Comparison of ENCODE assay signal across 1 cellular context in the genomic region with DNA sequence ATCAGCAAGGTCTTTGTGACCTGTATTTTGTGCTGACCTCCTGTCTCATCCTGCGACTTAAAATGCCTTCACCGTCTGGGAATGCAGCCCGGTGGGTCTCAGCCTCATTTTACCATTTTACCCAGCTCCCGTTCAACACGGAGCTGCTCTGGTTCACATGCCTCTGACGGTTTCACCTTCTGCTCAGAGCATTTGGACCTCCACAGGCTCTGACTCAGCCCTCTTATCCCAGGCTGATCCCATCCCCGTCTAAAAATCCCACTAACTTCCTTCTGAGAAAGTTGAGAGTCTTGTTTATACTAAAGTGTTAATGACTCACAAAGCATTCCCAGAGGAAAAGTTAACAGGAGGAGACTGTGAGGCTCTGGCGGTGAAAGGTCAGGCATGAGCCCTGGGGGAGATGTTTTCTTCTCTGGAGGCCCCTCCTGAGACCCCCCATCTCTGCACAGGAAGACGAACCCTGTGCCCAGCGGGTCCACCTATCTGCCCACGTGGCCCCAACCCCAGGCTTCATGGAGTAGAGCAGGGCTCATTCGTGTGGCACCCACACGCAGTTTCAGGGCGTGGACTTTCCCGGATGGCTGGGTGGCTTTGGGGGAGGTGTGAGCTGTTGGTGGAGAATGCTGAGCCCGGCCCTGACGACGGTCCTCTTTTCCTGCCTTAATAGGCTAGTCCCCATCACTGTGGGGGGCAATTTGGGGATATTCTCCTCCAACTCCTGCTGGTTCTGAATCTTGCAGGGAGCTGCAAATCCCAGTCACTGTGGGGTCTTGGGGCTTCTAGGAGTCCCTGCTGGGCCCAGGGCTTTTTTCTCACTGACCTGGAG.
TF ChIP-seq lines count a peak whose summit lies in the region.

No MANE protein-coding gene starts in this region.

TF ChIP-seq in IMR-90, 13 proteins besides CTCF, POLR2A, EP300 and RAD21:
- TF ChIP-seq CEBPB (IDR thresholded peaks at IDR 0.05; ENCODE audit: low read depth, low read length) = no peak
- TF ChIP-seq NFE2L2 (IDR thresholded peaks at IDR 0.05; ENCODE audit: low read depth, low read length) = no peak
- TF ChIP-seq FOS (IDR thresholded peaks at IDR 0.05; ENCODE audit: low read depth, low read length) = peak; percentile 98
- TF ChIP-seq MXI1 (IDR thresholded peaks at IDR 0.05; ENCODE audit: borderline replicate concordance, low read depth, low read length) = no peak
- no peak for TF ChIP-seq RFX5 (IDR thresholded peaks at IDR 0.05; ENCODE audit: low read depth, low read length)
- no peak for TF ChIP-seq CHD1 (IDR thresholded peaks at IDR 0.05; ENCODE audit: low read depth, low read length)
- TF ChIP-seq, protein P1, sequence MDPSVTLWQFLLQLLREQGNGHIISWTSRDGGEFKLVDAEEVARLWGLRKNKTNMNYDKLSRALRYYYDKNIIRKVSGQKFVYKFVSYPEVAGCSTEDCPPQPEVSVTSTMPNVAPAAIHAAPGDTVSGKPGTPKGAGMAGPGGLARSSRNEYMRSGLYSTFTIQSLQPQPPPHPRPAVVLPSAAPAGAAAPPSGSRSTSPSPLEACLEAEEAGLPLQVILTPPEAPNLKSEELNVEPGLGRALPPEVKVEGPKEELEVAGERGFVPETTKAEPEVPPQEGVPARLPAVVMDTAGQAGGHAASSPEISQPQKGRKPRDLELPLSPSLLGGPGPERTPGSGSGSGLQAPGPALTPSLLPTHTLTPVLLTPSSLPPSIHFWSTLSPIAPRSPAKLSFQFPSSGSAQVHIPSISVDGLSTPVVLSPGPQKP (IDR thresholded peaks at IDR 0.05; ENCODE audit: borderline replicate concordance, low read depth, low read length) = no peak
- TF ChIP-seq MAZ (IDR thresholded peaks at IDR 0.05; ENCODE audit: borderline replicate concordance, low read depth, low read length) = no peak
- TF ChIP-seq RCOR1 (IDR thresholded peaks at IDR 0.05; ENCODE audit: insufficient replicate concordance, low read length) = no peak
- TF ChIP-seq, protein P2, sequence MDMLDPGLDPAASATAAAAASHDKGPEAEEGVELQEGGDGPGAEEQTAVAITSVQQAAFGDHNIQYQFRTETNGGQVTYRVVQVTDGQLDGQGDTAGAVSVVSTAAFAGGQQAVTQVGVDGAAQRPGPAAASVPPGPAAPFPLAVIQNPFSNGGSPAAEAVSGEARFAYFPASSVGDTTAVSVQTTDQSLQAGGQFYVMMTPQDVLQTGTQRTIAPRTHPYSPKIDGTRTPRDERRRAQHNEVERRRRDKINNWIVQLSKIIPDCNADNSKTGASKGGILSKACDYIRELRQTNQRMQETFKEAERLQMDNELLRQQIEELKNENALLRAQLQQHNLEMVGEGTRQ (IDR thresholded peaks at IDR 0.05; ENCODE audit: low read depth, low read length) = peak; percentile 35; the same call in 1 of the 2 replicates
- TF ChIP-seq BHLHE40 (IDR thresholded peaks at IDR 0.05; ENCODE audit: low read depth, low read length) = peak; percentile 76
- TF ChIP-seq MAFK (IDR thresholded peaks at IDR 0.05; ENCODE audit: low read depth, low read length) = no peak
- no peak for TF ChIP-seq SMC3 (IDR thresholded peaks at IDR 0.05; ENCODE audit: low read depth, low read length)
